33 cellular contexts compared by ENCODE assay signal in genomic region chr6:105805581-105806023, GRCh38.
DNase-seq lines count a peak whose midpoint lies in the region; ATAC-seq and TF ChIP-seq lines count a peak whose summit lies in the region.
"Had no signal": no experiment of that assay in that cellular context is flagged by ENCODE, and none has a peak within 500 bp of the region (broad histone marks: within the 10 kb centered on the region; RNA-seq: fewer than 3 reads in every experiment).

No MANE protein-coding gene starts in this region.

- in situ Hi-C loops in brain microvascular endothelial cell (cut with HindIII; ENCODE audit: low pct_ligation_motif_present, low sequenced_read_pairs), result no loop called here

- H3K27me3 ChIP-seq in brain microvascular endothelial cell (replicated peaks), result no peaks in the 10 kb centered on the region
- peaks cover 0 to 5% of the 10 kb centered on the region in 2 experiments for H3K27me3 ChIP-seq in mesenchymal stem cell (ENCODE audit: control insufficient read depth in 1 of 2, insufficient read depth in 1 of 2, low read length in 2 of 2)
- H3K27me3 ChIP-seq in smooth muscle cell (ENCODE audit: low read depth), result no peaks in the 10 kb centered on the region
- H3K27me3 ChIP-seq in thyroid gland, result no peaks in the 10 kb centered on the region
- H3K27me3 ChIP-seq: dorsolateral prefrontal cortex, esophagus squamous epithelium, hepatocyte, suprapubic skin, upper lobe of right lung had no signal

- WGBS in mesenchymal stem cell, result 48% methylated on average over 2 of the region's 2 CpGs
- WGBS in smooth muscle cell (ENCODE audit: low lambda C conversion rate), result 68% methylated on average over 2 of the region's 2 CpGs
- 84 to 90% methylated on average over 2 of the region's 2 CpGs for WGBS in thyroid gland, 2 donors

- no peaks in the 10 kb centered on the region for H3K79me2 ChIP-seq in smooth muscle cell (ENCODE audit: low read depth)
- H3K79me2 ChIP-seq: hepatocyte had no signal

- no peak overlapping the region for H4K91ac ChIP-seq in mesenchymal stem cell (ENCODE audit: low read length)

- no peak overlapping the region for H3K4me3 ChIP-seq in brain microvascular endothelial cell (ENCODE audit: low read depth, low read length)
- no peak overlapping the region for H3K4me3 ChIP-seq in mesenchymal stem cell (ENCODE audit: insufficient read depth in 1 of 2, low read depth in 1 of 2, low read length in 2 of 2)
- H3K4me3 ChIP-seq in smooth muscle cell, result no peak overlapping the region
- H3K4me3 ChIP-seq in thyroid gland (replicated peaks in 1 of 3), result no peak overlapping the region
- H3K4me3 ChIP-seq: dorsolateral prefrontal cortex, esophagus squamous epithelium, hepatocyte, lower lobe of right lung, psoas muscle, suprapubic skin, upper lobe of right lung had no signal

- H2BK15ac ChIP-seq in mesenchymal stem cell (ENCODE audit: low read depth, poor library complexity, severe bottlenecking), result no peak overlapping the region

- H2BK120ac ChIP-seq in mesenchymal stem cell (ENCODE audit: low read depth, low read length), result no peak overlapping the region

- H3F3A ChIP-seq in smooth muscle cell (ENCODE audit: low read depth), result peaks cover 8% of the 10 kb centered on the region

- no peak overlapping the region for H2BK5ac ChIP-seq in mesenchymal stem cell (ENCODE audit: low read depth, low read length, poor library complexity, severe bottlenecking)

- no peaks in the 10 kb centered on the region for H4K20me1 ChIP-seq in smooth muscle cell (ENCODE audit: low read depth)

- peak overlapping the region in 1 of 2 experiments; percentile 11 for H3K18ac ChIP-seq in mesenchymal stem cell (ENCODE audit: low read depth in 1 of 2, low read length in 2 of 2)

- H3K9me3 ChIP-seq in mesenchymal stem cell (ENCODE audit: control insufficient read depth, low read length), result peaks cover 13% of the 10 kb centered on the region
- H3K9me3 ChIP-seq in smooth muscle cell (replicated peaks; ENCODE audit: low read depth), result no peaks in the 10 kb centered on the region
- H3K9me3 ChIP-seq in thyroid gland, result no peaks in the 10 kb centered on the region
- H3K9me3 ChIP-seq: esophagus squamous epithelium, lower lobe of right lung, psoas muscle, suprapubic skin, upper lobe of right lung had no signal

- TF ChIP-seq CTCF in brain microvascular endothelial cell (IDR thresholded peaks at IDR 0.05; ENCODE audit: low read depth, low read length, missing control alignments) (no peak), smooth muscle cell (IDR thresholded peaks at IDR 0.05; ENCODE audit: borderline replicate concordance, insufficient read depth, poor library complexity, severe bottlenecking) (no peak), thyroid gland (IDR thresholded peaks at IDR 0.05) (no peak)

- H3K4ac ChIP-seq in mesenchymal stem cell (ENCODE audit: low read depth in 1 of 2, low read length in 2 of 2), result no peak overlapping the region

- intact Hi-C loops in thyroid gland (cut with DNase I), result no loop called here

- no peak overlapping the region for H3K9ac ChIP-seq in mesenchymal stem cell (ENCODE audit: low read length)
- no peak overlapping the region for H3K9ac ChIP-seq in smooth muscle cell (ENCODE audit: low read depth)

- H2AFZ ChIP-seq in mesenchymal stem cell (ENCODE audit: low read depth, low read length) (no peak overlapping the region), smooth muscle cell (ENCODE audit: low read depth) (no peak overlapping the region)
- H2AFZ ChIP-seq: hepatocyte had no signal

- no peak for ATAC-seq in GM19324 (IDR thresholded peaks at IDR 0.05; ENCODE audit: low FRiP score, unreplicated experiment)
- ATAC-seq: activated CD4-positive, CD25-positive, alpha-beta regulatory T cell treated with anti-CD3 and anti-CD28 coated beads, Interleukin-2, amount 50 U/mL, for 24 hours; activated naive CD8-positive, alpha-beta T cell treated with anti-CD3 and anti-CD28 coated beads, Interleukin-2, amount 50 U/mL, for 24 hours; activated T-cell treated with anti-CD3 and anti-CD28 coated beads, Interleukin-2, amount 50 U/mL, for 72 hours; natural killer cell; stimulated activated naive B cell treated with anti-CD40 and anti-IgM and Interleukin-4, amounts not matched to agents 10 μg/mL and 1 μg/mL and 100 μg/mL, for 72 hours; T-helper 17 cell had no signal

- no peaks in the 10 kb centered on the region for H3K79me1 ChIP-seq in mesenchymal stem cell (replicated peaks; ENCODE audit: low read length, poor library complexity, severe bottlenecking)

- DNase-seq in ELR (ENCODE audit: low read depth) (peak; percentile 80), M059J (ENCODE audit: low read depth) (peak; percentile 86), brain microvascular endothelial cell (peak; percentile 35), mesenchymal stem cell (peak; percentile 48), DMS79 treated with DMSO at 0.1 percent for 48 hours (lab: John Stamatoyannopoulos, UW) (no peak), smooth muscle cell (lab: John Stamatoyannopoulos, UW; ENCODE audit: unreplicated experiment) (no peak), thyroid gland (no peak)
- DNase-seq: activated CD4-positive, alpha-beta memory T cell treated with anti-CD3 and anti-CD28 coated beads for 36 hours; activated naive CD4-positive, alpha-beta T cell; activated naive CD8-positive, alpha-beta T cell treated with anti-CD3 and anti-CD28 coated beads, Interleukin-2, amount 50 U/mL, for 24 hours; activated T-cell treated with anti-CD3 and anti-CD28 coated beads, Interleukin-2, amount 50 U/mL, for 72 hours; C1 segment of cervical spinal cord; cerebellar nuclear complex; COR-L47; DMS79; dorsolateral prefrontal cortex; esophagus squamous epithelium; lower lobe of right lung; natural killer cell; NCI-H1048; NCI-H446 treated with DMSO at 0.1 percent for 48 hours; nucleus accumbens; OCI-M1; psoas muscle; Right ventricle myocardium superior; stimulated activated naive B cell treated with anti-CD40 and anti-IgM and Interleukin-4, amounts not matched to agents 10 μg/mL and 1 μg/mL and 100 μg/mL, for 72 hours; T-helper 17 cell; upper lobe of right lung had no signal

- no peak overlapping the region for H3K27ac ChIP-seq in brain microvascular endothelial cell
- H3K27ac ChIP-seq in mesenchymal stem cell (ENCODE audit: low read length, poor library complexity, severe bottlenecking), result no peak overlapping the region
- H3K27ac ChIP-seq in smooth muscle cell (ENCODE audit: low read depth), result no peak overlapping the region
- no peak overlapping the region for H3K27ac ChIP-seq in thyroid gland
- H3K27ac ChIP-seq: dorsolateral prefrontal cortex, esophagus squamous epithelium, hepatocyte, HL-60, lower lobe of right lung, psoas muscle, suprapubic skin, upper lobe of right lung had no signal

- no peak overlapping the region for H2AK5ac ChIP-seq in mesenchymal stem cell (ENCODE audit: low read length, severe bottlenecking)

- H3K4me2 ChIP-seq in mesenchymal stem cell (ENCODE audit: low read length, poor library complexity, severe bottlenecking), result no peak overlapping the region
- no peak overlapping the region for H3K4me2 ChIP-seq in smooth muscle cell
- H3K4me2 ChIP-seq: hepatocyte had no signal

- no peak overlapping the region for H4K8ac ChIP-seq in mesenchymal stem cell (ENCODE audit: low read length)

- H2BK12ac ChIP-seq in mesenchymal stem cell (ENCODE audit: low read length in 2 of 2), result peak overlapping the region in 1 of 2 experiments; percentile 7

- H3K14ac ChIP-seq in mesenchymal stem cell (ENCODE audit: low read length in 2 of 2), result no peak overlapping the region

- H3K36me3 ChIP-seq in brain microvascular endothelial cell (replicated peaks) (no peaks in the 10 kb centered on the region), mesenchymal stem cell (ENCODE audit: control insufficient read depth in 1 of 2, insufficient read depth in 2 of 2, low read depth in 1 of 2, low read length in 2 of 2) (no peaks in the 10 kb centered on the region), smooth muscle cell (ENCODE audit: low read depth) (no peaks in the 10 kb centered on the region), thyroid gland (no peaks in the 10 kb centered on the region)
- H3K36me3 ChIP-seq: esophagus squamous epithelium, lower lobe of right lung, suprapubic skin, upper lobe of right lung had no signal

- no peak for TF ChIP-seq POLR2A in thyroid gland (IDR thresholded peaks at IDR 0.05)

- H3K4me1 ChIP-seq in mesenchymal stem cell (ENCODE audit: control insufficient read depth, insufficient read depth, low read depth, low read length) (peaks cover under 1% of the 10 kb centered on the region), smooth muscle cell (ENCODE audit: low read depth) (peaks cover 5% of the 10 kb centered on the region), thyroid gland (peaks cover 0 to 16% of the 10 kb centered on the region in 2 donors)

- no peak overlapping the region for H3K23ac ChIP-seq in mesenchymal stem cell (ENCODE audit: low read length in 2 of 2)

Comparison
In these comparisons a context has a peak if more than half of its experiments do, and no peak if none do; other contexts are left out.
1. DNase-seq: peak in ELR (single experiment), M059J (single experiment), brain microvascular endothelial cell (single experiment) and mesenchymal stem cell (single experiment); none in DMS79 treated with DMSO at 0.1 percent for 48 hours (single experiment), smooth muscle cell (single experiment) and thyroid gland (0 of 2).